2 cellular contexts compared by ENCODE assay signal in the genomic region with DNA sequence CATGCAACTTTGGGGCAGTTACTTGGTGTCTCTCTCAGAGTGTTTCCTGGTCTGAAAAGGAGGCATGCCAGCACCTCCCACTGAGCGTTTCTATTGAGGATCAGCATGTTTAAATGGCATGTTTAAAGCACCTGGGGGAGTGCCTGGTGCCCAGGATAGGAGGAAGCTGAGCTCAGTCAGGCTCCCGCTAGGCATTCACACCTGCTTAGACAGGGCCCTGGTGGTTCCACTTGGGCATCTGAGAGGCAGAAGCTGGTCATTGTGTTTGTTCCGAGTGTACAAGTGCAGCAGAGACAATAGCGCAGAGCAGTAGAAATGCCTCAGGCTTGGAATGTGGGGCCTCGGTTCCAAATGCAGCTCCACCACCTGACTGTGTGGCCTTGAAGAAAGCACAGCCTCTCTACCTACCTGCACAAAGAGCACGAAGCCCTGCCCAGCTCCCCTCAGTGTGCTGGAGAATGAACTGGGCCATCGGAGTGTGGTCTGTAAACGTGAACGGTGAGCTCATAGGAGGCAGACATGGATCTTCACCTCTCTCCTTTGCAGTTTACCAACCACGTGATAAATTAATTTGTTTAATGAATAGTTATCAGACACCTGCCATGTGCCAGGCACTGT.
TF ChIP-seq lines count a peak whose summit lies in the region.

No MANE protein-coding gene starts in this region.

TF ChIP-seq in GM12891, 5 proteins besides CTCF, POLR2A, EP300 and RAD21 (continued from another document):
- no peak for TF ChIP-seq TAF1 (IDR thresholded peaks at IDR 0.05; ENCODE audit: low read depth, low read length)
- TF ChIP-seq PAX5 (IDR thresholded peaks at IDR 0.05; ENCODE audit: insufficient read depth, low read length, severe bottlenecking): no peak

TF ChIP-seq in SK-N-SH, 30 proteins besides CTCF, POLR2A, EP300 and RAD21 (continued from another document):
- TF ChIP-seq, protein P1, sequence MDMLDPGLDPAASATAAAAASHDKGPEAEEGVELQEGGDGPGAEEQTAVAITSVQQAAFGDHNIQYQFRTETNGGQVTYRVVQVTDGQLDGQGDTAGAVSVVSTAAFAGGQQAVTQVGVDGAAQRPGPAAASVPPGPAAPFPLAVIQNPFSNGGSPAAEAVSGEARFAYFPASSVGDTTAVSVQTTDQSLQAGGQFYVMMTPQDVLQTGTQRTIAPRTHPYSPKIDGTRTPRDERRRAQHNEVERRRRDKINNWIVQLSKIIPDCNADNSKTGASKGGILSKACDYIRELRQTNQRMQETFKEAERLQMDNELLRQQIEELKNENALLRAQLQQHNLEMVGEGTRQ (IDR thresholded peaks at IDR 0.05; ENCODE audit: borderline replicate concordance, low read depth, low read length): no peak
- TF ChIP-seq TCF12 (IDR thresholded peaks at IDR 0.05): no peak
- no peak for TF ChIP-seq TAF1 (IDR thresholded peaks at IDR 0.05; ENCODE audit: borderline replicate concordance, low read depth, low read length)
